In genomic region chr17:18166894-18167293, GRCh38 we compare ENCODE assay signal across 15 cellular contexts. TPM values are rescaled to one million over a fixed set of nuclear protein-coding genes. Genes with fewer than 3 reads are reported as not detected.
DNase-seq lines count a peak whose midpoint lies in the region; TF ChIP-seq lines count a peak whose summit lies in the region.
"Had no signal": no experiment of that assay in that cellular context is flagged by ENCODE, and none has a peak within 500 bp of the region (broad histone marks: within the 10 kb centered on the region; RNA-seq: fewer than 3 reads in every experiment).

No MANE protein-coding gene starts in this region.

- H3K27me3 ChIP-seq in osteoblast (ENCODE audit: insufficient read depth, low read length) = no peaks in the 10 kb centered on the region
- H3K27me3 ChIP-seq: neutrophil had no signal

- no peak overlapping the region for H3K4me3 ChIP-seq in NB4 (ENCODE audit: low read depth, low read length)
- H3K4me3 ChIP-seq in choroid plexus epithelial cell (ENCODE audit: low read depth, low read length) = no peak overlapping the region
- H3K4me3 ChIP-seq in osteoblast (ENCODE audit: insufficient read depth, low read length) = no peak overlapping the region
- H3K4me3 ChIP-seq: smooth muscle cell had no signal

- intact Hi-C loops in posterior cingulate gyrus (cut with DNase I) = no loop called here

- no peaks in the 10 kb centered on the region for H3K36me3 ChIP-seq in osteoblast (ENCODE audit: insufficient read depth, low read length)
- H3K36me3 ChIP-seq: neutrophil had no signal

- H3K79me2 ChIP-seq in osteoblast (ENCODE audit: insufficient read depth, low read length) = no peaks in the 10 kb centered on the region

- H3K9me3 ChIP-seq in osteoblast (ENCODE audit: low read depth, low read length) = no peaks in the 10 kb centered on the region
- H3K9me3 ChIP-seq: neutrophil had no signal

- no peak overlapping the region for H3K27ac ChIP-seq in osteoblast (ENCODE audit: low read depth, low read length)
- H3K27ac ChIP-seq: neutrophil had no signal

- H3K4me1 ChIP-seq in osteoblast (ENCODE audit: insufficient read depth, low read length) = peaks cover 4% of the 10 kb centered on the region

- no peaks in the 10 kb centered on the region for H4K20me1 ChIP-seq in osteoblast (ENCODE audit: insufficient read depth, low read length)

- in situ Hi-C loops in GM13977 (cut with MboI; ENCODE audit: low pct_unique_long_range_greater_than_20kb, low sequenced_read_pairs, unreplicated experiment) = no loop called here

- H2AFZ ChIP-seq in osteoblast (ENCODE audit: low read length) = no peak overlapping the region

- TF ChIP-seq CTCF in GM13977 (IDR thresholded peaks at IDR 0.05; ENCODE audit: extremely low read depth, insufficient read depth, missing control alignments) = peak; percentile 44
- TF ChIP-seq CTCF in NB4 (IDR thresholded peaks at IDR 0.05; ENCODE audit: low read depth, low read length) = no peak
- peak; percentile 26 for TF ChIP-seq CTCF in choroid plexus epithelial cell (conservative IDR thresholded peaks at IDR 0.05; ENCODE audit: low read depth, low read length)
- peak; percentile 20 for TF ChIP-seq CTCF in osteoblast (IDR thresholded peaks at IDR 0.05; ENCODE audit: extremely low read depth, low read depth, low read length)

- no peak for TF ChIP-seq POLR2A in NB4 (IDR thresholded peaks at IDR 0.05; ENCODE audit: extremely low read depth, insufficient read length)

- no peak overlapping the region for H3K4me2 ChIP-seq in osteoblast (ENCODE audit: insufficient read depth, low read length)
- H3K4me2 ChIP-seq: smooth muscle cell had no signal

- DNase-seq in GM13977 (ENCODE audit: low spot score) (no peak), NB4 (ENCODE audit: low read depth) (peak; percentile 40), choroid plexus epithelial cell (ENCODE audit: low read depth) (no peak), osteoblast (ENCODE audit: insufficient read length, low spot score, missing footprints) (peak; percentile 68), posterior cingulate gyrus (no peak), AG08395 (ENCODE audit: low spot score) (no peak)
- no peak for DNase-seq in activated CD4-positive, CD25-positive, alpha-beta regulatory T cell (lab: John Stamatoyannopoulos, UW)
- DNase-seq: activated CD4-positive, alpha-beta memory T cell treated with anti-CD3 and anti-CD28 coated beads, Interleukin-2, amount 10 ng/mL, durations not matched to agents 7 days and 5 days; cerebellar nuclear complex; mammary epithelial cell; NCI-H2171; T-helper 2 cell had no signal

RNA-seq across cellular contexts. Expression of gene ALKBH5, which starts 16.7 kb away (rescaled TPM):
- 103 and 125 TPM in 2 replicates for total RNA-seq in osteoblast

RNA-seq across cellular contexts. Expression of gene MYO15A, which starts 58.3 kb away (rescaled TPM):
- total RNA-seq in osteoblast = 1.1 and 1.2 TPM in 2 replicates
- total RNA-seq: LHCN-M2 had no signal

RNA-seq across cellular contexts. Expression of gene LLGL1, which starts 58.5 kb away (rescaled TPM):
- total RNA-seq in osteoblast = 41.0 and 50.3 TPM in 2 replicates

Comparison
In these comparisons a context has a peak if more than half of its experiments do, and no peak if none do; other contexts are left out.
1. DNase-seq: peak in NB4 (single experiment) and osteoblast (single experiment); none in GM13977 (single experiment), choroid plexus epithelial cell (single experiment), activated CD4-positive, CD25-positive, alpha-beta regulatory T cell (0 of 4), posterior cingulate gyrus (0 of 10) and AG08395 (single experiment).